8 cellular contexts compared by ENCODE assay signal in genomic region chr5:34957299-34957698, GRCh38.
"Had no signal": no experiment of that assay in that cellular context is flagged by ENCODE, and none has a peak within 500 bp of the region (broad histone marks: within the 10 kb centered on the region; RNA-seq: fewer than 3 reads in every experiment).

No MANE protein-coding gene starts in this region.

- H3K4me3 ChIP-seq: prostate gland had no signal

- H3K4me3 Mint-ChIP-seq: nephron; T-helper 2 cell treated with Interferon-gamma antibody and Interleukin-4, amounts not matched to agents 5 μg/mL and 100 μg/mL, for 36 hours had no signal

- DNase-seq: activated naive CD4-positive, alpha-beta T cell treated with anti-CD3 and anti-CD28 coated beads, Interleukin-2, amount 50 U/mL, for 16 hours; effector memory CD4-positive, alpha-beta T cell; foreskin keratinocyte; occipital lobe; stimulated activated CD4-positive, alpha-beta T cell treated with anti-CD3 and anti-CD28 coated beads, Interleukin-2, amount 100 ng/mL, for 24 hours had no signal

- H3K36me3 ChIP-seq: prostate gland had no signal

- H3K9me3 ChIP-seq: prostate gland had no signal

- H3K27ac ChIP-seq: foreskin keratinocyte, prostate gland had no signal

- H3K9me3 Mint-ChIP-seq: nephron; T-helper 2 cell treated with Interferon-gamma antibody and Interleukin-4, amounts not matched to agents 5 μg/mL and 100 μg/mL, for 36 hours had no signal

- H3K27ac Mint-ChIP-seq: T-helper 2 cell treated with Interferon-gamma antibody and Interleukin-4, amounts not matched to agents 5 μg/mL and 100 μg/mL, for 36 hours had no signal

- H3K4me1 Mint-ChIP-seq: nephron had no signal

- H3K27me3 ChIP-seq: foreskin keratinocyte had no signal

- H3K4me1 ChIP-seq: prostate gland had no signal
